11 cellular contexts compared by ENCODE assay signal in genomic region chr5:132413567-132413966, GRCh38. TPM values are rescaled to one million over a fixed set of nuclear protein-coding genes. Genes with fewer than 3 reads are reported as not detected.
A peak's percentile ranks its signal among the peaks of the same experiment; 100 is the strongest.
DNase-seq lines count a peak whose midpoint lies in the region; ATAC-seq and TF ChIP-seq lines count a peak whose summit lies in the region.
"Had no signal": no experiment of that assay in that cellular context is flagged by ENCODE, and none has a peak within 500 bp of the region (broad histone marks: within the 10 kb centered on the region; RNA-seq: fewer than 3 reads in every experiment).

No MANE protein-coding gene starts in this region.

- no peaks in the 10 kb centered on the region for H4K20me1 ChIP-seq in Loucy (ENCODE audit: insufficient read depth, low read length, poor library complexity, severe bottlenecking)

- H3K9me3 Mint-ChIP-seq in Calu3 (ENCODE audit: low read depth, unreplicated experiment), result no peaks in the 10 kb centered on the region
- no peaks in the 10 kb centered on the region for H3K9me3 Mint-ChIP-seq in chondrocyte (ENCODE audit: low read depth)
- H3K9me3 Mint-ChIP-seq: nephron progenitor cell had no signal

- H3K79me2 ChIP-seq in Loucy (ENCODE audit: insufficient read depth, low read length), result peaks cover 71% of the 10 kb centered on the region
- peaks cover 12% of the 10 kb centered on the region for H3K79me2 ChIP-seq in parathyroid adenoma

- H3K4me3 Mint-ChIP-seq in Calu3 (ENCODE audit: low read depth, unreplicated experiment) (no peak overlapping the region), chondrocyte (ENCODE audit: unreplicated experiment) (no peak overlapping the region)
- H3K4me3 Mint-ChIP-seq: nephron progenitor cell had no signal

- peak overlapping the region; percentile 2 for H3K27ac ChIP-seq in parathyroid adenoma

- H3K27me3 Mint-ChIP-seq in Calu3 (ENCODE audit: unreplicated experiment), result no peaks in the 10 kb centered on the region
- no peaks in the 10 kb centered on the region for H3K27me3 Mint-ChIP-seq in chondrocyte (ENCODE audit: low read depth)

- H3K4me2 ChIP-seq in Loucy (ENCODE audit: low read depth, low read length, poor library complexity, severe bottlenecking) (peak overlapping the region; percentile 95), parathyroid adenoma (ENCODE audit: low read length) (no peak overlapping the region)

- H3K27ac Mint-ChIP-seq in Calu3 (ENCODE audit: unreplicated experiment) (peak overlapping the region; percentile 69), chondrocyte (ENCODE audit: unreplicated experiment) (peak overlapping the region; percentile 37)
- H3K27ac Mint-ChIP-seq: nephron progenitor cell had no signal

- H3K36me3 ChIP-seq in Loucy (ENCODE audit: insufficient read depth, low read length) (no peaks in the 10 kb centered on the region), parathyroid adenoma (ENCODE audit: control insufficient read depth, insufficient read depth, low read length) (no peaks in the 10 kb centered on the region)

- DNase-seq in Calu3 (no peak), chondrocyte (ENCODE audit: low spot score) (no peak), NOMO-1 treated with DMSO at 0.1 percent for 48 hours (lab: John Stamatoyannopoulos, UW; ENCODE audit: unreplicated experiment) (no peak), UCSD-AML1 (lab: John Stamatoyannopoulos, UW; ENCODE audit: unreplicated experiment) (no peak)
- DNase-seq: activated gamma-delta T cell treated with Interleukin-2 at 50 U/mL for 16 hours, NCI-H1105, nephron progenitor cell had no signal

- H3F3A ChIP-seq in Loucy (ENCODE audit: low read depth), result no peaks in the 10 kb centered on the region

- H2AFZ ChIP-seq in Loucy (ENCODE audit: low read length), result no peak overlapping the region
- H2AFZ ChIP-seq in parathyroid adenoma, result no peak overlapping the region

- no peak for ATAC-seq in GM18861 (IDR thresholded peaks at IDR 0.05; ENCODE audit: unreplicated experiment)
- ATAC-seq in HG03196 (IDR thresholded peaks at IDR 0.05; ENCODE audit: unreplicated experiment), result no peak

- peaks cover 67% of the 10 kb centered on the region for H3K4me1 Mint-ChIP-seq in Calu3 (ENCODE audit: low read depth, unreplicated experiment)
- peaks cover 73% of the 10 kb centered on the region for H3K4me1 Mint-ChIP-seq in chondrocyte (ENCODE audit: low read depth)

- H3K9me2 ChIP-seq in Loucy (replicated peaks; ENCODE audit: low read depth, low read length), result no peaks in the 10 kb centered on the region

- peaks cover 59% of the 10 kb centered on the region for H3K4me1 ChIP-seq in Loucy (ENCODE audit: insufficient read depth, low read length, poor library complexity, severe bottlenecking)
- peaks cover 57% of the 10 kb centered on the region for H3K4me1 ChIP-seq in parathyroid adenoma

- H3K9me3 ChIP-seq in Loucy (ENCODE audit: insufficient read depth, low read depth, low read length), result no peaks in the 10 kb centered on the region
- H3K9me3 ChIP-seq in parathyroid adenoma (ENCODE audit: control insufficient read depth, low read length), result no peaks in the 10 kb centered on the region

- no peaks in the 10 kb centered on the region for H3K27me3 ChIP-seq in Loucy (ENCODE audit: insufficient read depth, low read length, poor library complexity, severe bottlenecking)
- H3K27me3 ChIP-seq in parathyroid adenoma (ENCODE audit: control insufficient read depth, insufficient read depth, low read length), result no peaks in the 10 kb centered on the region

- CTCF ChIA-PET in Calu3 (lab: Charles Lee), result interaction anchor here (0.9 to 2.2 kb wide), 3 partner anchors 9 to 75 kb away, joined by 3 to 27 read pairs (median 3); no protein-coding TSS in a partner anchor

- H3K36me3 Mint-ChIP-seq in Calu3 (ENCODE audit: insufficient read depth, unreplicated experiment) (peaks cover 20% of the 10 kb centered on the region), chondrocyte (ENCODE audit: low read depth) (no peaks in the 10 kb centered on the region)

- intact Hi-C loops in Calu3 (cut with micrococcal nuclease; ENCODE audit: unreplicated experiment), result no loop called here

- H3K4me3 ChIP-seq in Loucy (ENCODE audit: low read length, poor library complexity, severe bottlenecking) (peak overlapping the region; percentile 48), parathyroid adenoma (ENCODE audit: low read depth, low read length) (no peak overlapping the region)

- no TSS peak for BruUV-seq in Calu3 (replicated peaks; lab: Mats Ljungman, UMichigan)

- H3K9ac ChIP-seq in Loucy (ENCODE audit: low read depth, low read length, poor library complexity, severe bottlenecking) (peak overlapping the region; percentile 98), parathyroid adenoma (no peak overlapping the region)

- TF ChIP-seq CTCF in Calu3 (IDR thresholded peaks at IDR 0.05; ENCODE audit: unreplicated experiment) (no peak), Loucy (conservative IDR thresholded peaks at IDR 0.05; ENCODE audit: low read length) (no peak), chondrocyte (IDR thresholded peaks at IDR 0.05) (no peak), parathyroid adenoma (IDR thresholded peaks at IDR 0.05) (no peak)

RNA-seq across cellular contexts. Expression of gene SLC22A5, which starts 44.1 kb away (rescaled TPM):
- total RNA-seq in Calu3 (2022) (24.6 and 25.4 TPM in 2 replicates), chondrocyte (6.1 to 7.1 TPM (median 6.6 TPM) in 3 replicates)
